In the genomic region with DNA sequence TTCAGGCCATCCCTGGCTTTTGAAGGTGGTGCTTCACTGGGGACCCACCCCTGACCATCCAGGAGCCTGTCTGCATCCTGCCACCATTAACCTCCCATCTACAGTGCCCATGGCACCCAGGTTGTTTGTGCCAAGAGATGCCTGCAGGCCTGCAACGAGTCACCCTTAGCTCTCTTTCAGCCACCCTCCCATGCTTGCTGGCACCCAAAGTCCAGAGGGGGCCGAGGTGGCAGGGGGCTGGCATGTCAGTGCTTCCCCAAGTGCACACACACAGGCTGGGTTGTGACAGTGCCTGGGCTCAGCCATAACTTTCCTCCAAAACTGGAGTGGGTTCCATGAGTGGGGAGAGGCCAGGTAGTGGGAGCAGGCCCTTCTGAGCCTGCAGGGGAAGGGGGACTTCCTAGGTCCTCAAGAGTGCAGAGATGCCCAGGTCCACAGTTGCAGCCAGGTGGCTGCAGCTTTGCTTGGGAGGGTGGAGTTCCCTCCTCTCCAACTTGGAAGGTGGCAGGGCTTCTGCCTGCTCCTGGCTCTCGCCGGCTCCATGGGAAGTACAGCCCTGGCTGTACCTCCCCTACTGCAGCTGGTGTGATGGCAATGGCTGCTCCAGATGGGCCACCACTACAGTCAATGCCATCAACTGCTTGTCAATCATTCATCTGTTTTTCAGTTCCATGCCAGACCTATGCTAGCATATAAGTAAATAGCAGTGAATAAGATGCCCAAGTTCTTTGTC, we compare ENCODE assay signal across 22 cellular contexts.
DNase-seq lines count a peak whose midpoint lies in the region; ATAC-seq, FAIRE-seq and TF ChIP-seq lines count a peak whose summit lies in the region.
"Had no signal": no experiment of that assay in that cellular context is flagged by ENCODE, and none has a peak within 500 bp of the region (broad histone marks: within the 10 kb centered on the region; RNA-seq: fewer than 3 reads in every experiment).

No MANE protein-coding gene starts in this region.

- H3K4me1 ChIP-seq in kidney (ENCODE audit: control insufficient read depth in 1 of 2, insufficient read depth in 1 of 2, low read depth in 1 of 2, low read length in 2 of 2) (no peaks in the 10 kb centered on the region), upper lobe of right lung (no peaks in the 10 kb centered on the region)
- H3K4me1 ChIP-seq: A549, HAP-1 had no signal

- ATAC-seq in left cardiac atrium (no peak), sciatic nerve (peak; percentile 34), upper lobe of right lung (peak; percentile 25)
- ATAC-seq: A549, GM23338 had no signal

- intact Hi-C loops in cardiac septum (cut with DNase I) = no loop called here
- intact Hi-C loops in left cardiac atrium (cut with DNase I) = no loop called here
- intact Hi-C loops in kidney (cut with DNase I) = no loop called here
- intact Hi-C loops in sciatic nerve (cut with DNase I) = no loop called here
- intact Hi-C loops in upper lobe of right lung (cut with DNase I) = no loop called here

- H3K9ac ChIP-seq in kidney (ENCODE audit: low read length in 2 of 2) = no peak overlapping the region

- H3K4me3 ChIP-seq in kidney (ENCODE audit: low read length in 2 of 2) (no peak overlapping the region), upper lobe of right lung (no peak overlapping the region)
- H3K4me3 ChIP-seq: A549, GM23338, HAP-1 had no signal

- TF ChIP-seq CTCF in kidney (IDR thresholded peaks at IDR 0.05; ENCODE audit: borderline replicate concordance, extremely low read depth, insufficient read depth) (no peak), upper lobe of right lung (IDR thresholded peaks at IDR 0.05) (no peak)

- DNase-seq in cardiac septum (ENCODE audit: low spot score) (peak; percentile 72), left cardiac atrium (no peak), kidney (peak; percentile 41), sciatic nerve (ENCODE audit: low spot score) (no peak), upper lobe of right lung (peak; percentile 57), NCI-H1694 (lab: John Stamatoyannopoulos, UW) (no peak), DMS53 treated with DMSO at 0.1 percent for 48 hours (lab: John Stamatoyannopoulos, UW; ENCODE audit: unreplicated experiment) (no peak)
- no peak for DNase-seq in activated CD8-positive, alpha-beta memory T cell treated with anti-CD3 and anti-CD28 coated beads, Interleukin-2, amount 50 U/mL, for 48 hours
- DNase-seq: 8988T; C1 segment of cervical spinal cord; Calu3; CD4-positive, alpha-beta memory T cell; COR-L47; DMS53; DND-41; HFFc6 had no signal

- H3K36me3 ChIP-seq in kidney (ENCODE audit: control insufficient read depth in 1 of 2, insufficient read depth in 2 of 2, low read length in 2 of 2) (no peaks in the 10 kb centered on the region), upper lobe of right lung (no peaks in the 10 kb centered on the region)
- H3K36me3 ChIP-seq: HAP-1 had no signal

- no peak for FAIRE-seq in kidney (lab: Jason Lieb, UNC)
- FAIRE-seq: A549, G401.6, GM12892, H54 had no signal

- no peaks in the 10 kb centered on the region for H3K27me3 ChIP-seq in upper lobe of right lung

- H3K27ac ChIP-seq in kidney (ENCODE audit: low read depth in 2 of 2, low read length in 2 of 2) (no peak overlapping the region), upper lobe of right lung (no peak overlapping the region)
- H3K27ac ChIP-seq: A549 had no signal

- H3K9me3 ChIP-seq in kidney (ENCODE audit: control insufficient read depth in 1 of 2, low read length in 2 of 2) = no peaks in the 10 kb centered on the region
- H3K9me3 ChIP-seq in upper lobe of right lung = no peaks in the 10 kb centered on the region
- H3K9me3 ChIP-seq: A549, HAP-1 had no signal

Comparison
In these comparisons a context has a peak if more than half of its experiments do, and no peak if none do; other contexts are left out.
1. DNase-seq: peak in cardiac septum (single experiment), kidney (single experiment) and upper lobe of right lung (single experiment); none in left cardiac atrium (single experiment), sciatic nerve (single experiment), NCI-H1694 (single experiment), DMS53 treated with DMSO at 0.1 percent for 48 hours (single experiment) and activated CD8-positive, alpha-beta memory T cell treated with anti-CD3 and anti-CD28 coated beads, Interleukin-2, amount 50 U/mL, for 48 hours (single experiment).
2. ATAC-seq: peak in sciatic nerve (single experiment) and upper lobe of right lung (single experiment); none in left cardiac atrium (0 of 2).